In genomic region chr12:109115758-109116610, GRCh38 we compare ENCODE assay signal across 1 cellular context.
TF ChIP-seq lines count a peak whose summit lies in the region.

Gene ACACB (plus strand): TSS chr12:109116587. CDS start chr12:109139406, 22,819 bp downstream.

TF ChIP-seq in HepG2, 621 proteins besides CTCF, POLR2A, EP300 and RAD21 (continued from another document and continues in another):
- 0 out of 2 replicates have a peak, but pooled peaks have one; percentile 56 for TF ChIP-seq KDM2A (CRISPR knock-in tag; IDR thresholded peaks at IDR 0.05; ENCODE audit: borderline replicate concordance, low read depth)
- TF ChIP-seq ZNF3 (CRISPR knock-in tag; IDR thresholded peaks at IDR 0.05) = no peak; the same call in 1 of the 2 replicates
- no peak for TF ChIP-seq RAD51 (IDR thresholded peaks at IDR 0.05; ENCODE audit: borderline replicate concordance)
- TF ChIP-seq ZZZ3 (CRISPR knock-in tag; IDR thresholded peaks at IDR 0.05; ENCODE audit: borderline replicate concordance) = 0 out of 2 replicates have a peak, but pooled peaks have one; percentile 59
- no peak for TF ChIP-seq TBP (CRISPR knock-in tag; IDR thresholded peaks at IDR 0.05)
- peak; percentile 59; the same call in 1 of the 2 replicates for TF ChIP-seq ZNF609 (CRISPR knock-in tag; IDR thresholded peaks at IDR 0.05; ENCODE audit: borderline replicate concordance)
- no peak for TF ChIP-seq JUNB (CRISPR knock-in tag; IDR thresholded peaks at IDR 0.05; ENCODE audit: borderline replicate concordance)
- TF ChIP-seq ZNF879 (CRISPR knock-in tag; IDR thresholded peaks at IDR 0.05) = no peak
- no peak for TF ChIP-seq ETS1 (CRISPR knock-in tag; IDR thresholded peaks at IDR 0.05)
- peak; percentile 74; the same call in 1 of the 2 replicates for TF ChIP-seq RBAK (CRISPR knock-in tag; IDR thresholded peaks at IDR 0.05)
- peak; percentile 64; the same call in 1 of the 2 replicates for TF ChIP-seq TSC22D2 (CRISPR knock-in tag; IDR thresholded peaks at IDR 0.05; ENCODE audit: borderline replicate concordance)
- TF ChIP-seq DDIT3 (CRISPR knock-in tag; IDR thresholded peaks at IDR 0.05) = 0 out of 2 replicates have a peak, but pooled peaks have one; percentile 66
- no peak for TF ChIP-seq ZSCAN5A (CRISPR knock-in tag; IDR thresholded peaks at IDR 0.05; ENCODE audit: borderline replicate concordance)
- peak; percentile 53; the same call in 1 of the 2 replicates for TF ChIP-seq CREM (IDR thresholded peaks at IDR 0.05)
- TF ChIP-seq CREM (CRISPR knock-in tag; IDR thresholded peaks at IDR 0.05) = no peak
- TF ChIP-seq BORCS8-MEF2B (CRISPR knock-in tag; IDR thresholded peaks at IDR 0.05) = no peak; the same call in none of the 2 replicates
- peak; percentile 71; the same call in 1 of the 2 replicates for TF ChIP-seq ZNF224 (CRISPR knock-in tag; IDR thresholded peaks at IDR 0.05)
- no peak for TF ChIP-seq ZNF747 (CRISPR knock-in tag; IDR thresholded peaks at IDR 0.05; ENCODE audit: borderline replicate concordance)
- peak; percentile 83 for TF ChIP-seq ARID5B (CRISPR knock-in tag; IDR thresholded peaks at IDR 0.05)
- TF ChIP-seq SIN3A (IDR thresholded peaks at IDR 0.05; ENCODE audit: borderline replicate concordance, low read depth, low read length) = peak; percentile 67; the same call in 1 of the 2 replicates
- peak; percentile 83 for TF ChIP-seq HDAC2 (CRISPR knock-in tag; IDR thresholded peaks at IDR 0.05)
- peak; percentile 80 for TF ChIP-seq TGIF2 (CRISPR knock-in tag; IDR thresholded peaks at IDR 0.05)
- TF ChIP-seq STAT6 (CRISPR knock-in tag; IDR thresholded peaks at IDR 0.05; ENCODE audit: borderline replicate concordance) = no peak
- TF ChIP-seq WIZ (CRISPR knock-in tag; IDR thresholded peaks at IDR 0.05) = no peak
- TF ChIP-seq PAF1 (CRISPR knock-in tag; IDR thresholded peaks at IDR 0.05) = no peak
- peak; percentile 39; the same call in 1 of the 2 replicates for TF ChIP-seq AHDC1 (CRISPR knock-in tag; IDR thresholded peaks at IDR 0.05; ENCODE audit: borderline replicate concordance)
- no peak for TF ChIP-seq ZKSCAN1 (IDR thresholded peaks at IDR 0.05; ENCODE audit: low read length)
- no peak for TF ChIP-seq KDM4B (CRISPR knock-in tag; IDR thresholded peaks at IDR 0.05)
- TF ChIP-seq SIN3B (IDR thresholded peaks at IDR 0.05; ENCODE audit: low read length) = 0 out of 2 replicates have a peak, but pooled peaks have one; percentile 13
- no peak for TF ChIP-seq TAF15 (IDR thresholded peaks at IDR 0.05; ENCODE audit: low read depth, low read length, poor library complexity, severe bottlenecking)
- no peak for TF ChIP-seq CSRNP2 (CRISPR knock-in tag; conservative IDR thresholded peaks at IDR 0.05; ENCODE audit: low read depth)
- TF ChIP-seq BRF2 (CRISPR knock-in tag; IDR thresholded peaks at IDR 0.05) = no peak
- no peak for TF ChIP-seq HDAC6 (IDR thresholded peaks at IDR 0.05; ENCODE audit: low read depth, low read length)
